Comparison of ENCODE assay signal across 19 cellular contexts in the genomic region with DNA sequence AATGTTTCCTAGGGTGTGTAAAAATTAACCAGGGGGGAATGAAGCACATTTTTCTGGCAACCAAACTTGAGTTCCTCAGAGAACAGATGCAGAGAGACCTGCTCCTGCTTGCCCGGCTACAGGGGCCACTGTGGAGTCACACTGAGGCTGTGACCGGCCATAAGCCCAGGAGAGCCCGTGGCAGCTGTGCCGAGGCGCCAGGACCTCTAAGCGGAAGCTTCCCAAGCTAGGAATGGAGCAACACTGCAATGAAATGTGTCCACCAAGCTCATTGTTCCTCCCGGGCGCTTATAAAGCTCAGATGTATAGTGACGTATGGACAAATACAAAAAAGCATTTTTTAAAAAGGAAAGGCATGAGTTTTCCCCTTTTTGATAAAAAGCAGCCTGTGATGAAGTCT.
"Had no signal": no experiment of that assay in that cellular context is flagged by ENCODE, and none has a peak within 500 bp of the region (broad histone marks: within the 10 kb centered on the region; RNA-seq: fewer than 3 reads in every experiment).

No MANE protein-coding gene starts in this region.

- H3K9me3 ChIP-seq: ovary, upper lobe of left lung, vagina had no signal

- H3K4me1 ChIP-seq: upper lobe of left lung had no signal

- H3K27me3 ChIP-seq: ovary, upper lobe of left lung, vagina had no signal

- H3K4me3 ChIP-seq: ovary, skin epidermis, upper lobe of left lung, vagina had no signal

- H3K27ac ChIP-seq: epithelial cell of prostate, ovary, upper lobe of left lung, vagina had no signal

- DNase-seq: activated CD4-positive, alpha-beta memory T cell treated with anti-CD3 and anti-CD28 coated beads, Interleukin-2, amount 10 ng/mL, durations not matched to agents 7 days and 5 days; activated CD4-positive, alpha-beta T cell treated with anti-CD3 and anti-CD28 coated beads for 1 hour; activated CD4-positive, alpha-beta T cell treated with anti-CD3 and anti-CD28 coated beads, Interleukin-2, amount 10 ng/mL, durations not matched to agents 7 days and 5 days; activated naive CD4-positive, alpha-beta T cell; activated T-cell treated with anti-CD3 and anti-CD28 coated beads, Interleukin-2, amount 50 U/mL, for 4 hours; anterior cingulate cortex; dermis blood vessel endothelial cell; effector CD4-positive, alpha-beta T cell; islet precursor cell; left cardiac atrium; naive B cell; ovary; retina; stimulated activated CD4-positive, alpha-beta T cell treated with anti-CD3 and anti-CD28 coated beads, Interleukin-4, amount 100 ng/mL, for 24 hours; T-helper 9 cell; upper lobe of left lung had no signal

- H3K36me3 ChIP-seq: ovary, upper lobe of left lung, vagina had no signal
